In the genomic region with DNA sequence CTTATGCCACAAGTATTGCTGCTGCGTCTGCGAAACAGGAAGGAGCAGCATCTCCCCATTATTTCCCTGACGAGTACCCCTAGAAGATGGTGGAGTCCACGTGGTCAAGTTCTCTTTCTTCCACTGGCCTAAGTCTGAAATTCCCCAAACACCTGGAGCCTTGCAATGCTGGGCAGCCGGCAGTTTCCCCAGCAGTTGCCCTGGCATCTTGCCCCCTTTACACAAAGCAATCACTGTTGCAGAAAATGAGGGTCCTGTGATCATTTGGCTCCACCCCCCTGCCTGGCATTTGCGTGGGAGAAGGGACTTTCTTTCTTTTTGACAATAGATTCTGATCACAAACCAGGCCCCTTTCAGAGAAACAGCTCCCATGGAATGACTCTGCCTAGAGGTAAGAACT, we compare ENCODE assay signal across 15 cellular contexts. TPM values are rescaled to one million over a fixed set of nuclear protein-coding genes. Genes with fewer than 3 reads are reported as not detected.
DNase-seq lines count a peak whose midpoint lies in the region; ATAC-seq and TF ChIP-seq lines count a peak whose summit lies in the region.
"Had no signal": no experiment of that assay in that cellular context is flagged by ENCODE, and none has a peak within 500 bp of the region (broad histone marks: within the 10 kb centered on the region; RNA-seq: fewer than 3 reads in every experiment).

No MANE protein-coding gene starts in this region.

- H2AFZ ChIP-seq in OCI-LY3 (ENCODE audit: low read depth, low read length): no peak overlapping the region

- no peaks in the 10 kb centered on the region for H3K9me3 Mint-ChIP-seq in activated CD4-positive, alpha-beta T cell treated with anti-CD3 and anti-CD28 coated beads, Interleukin-2, amount 10 ng/mL, durations not matched to agents 24 days and 14 days

- WGBS in sigmoid colon, 2 donors: 82 to 90% methylated on average over 6 of the region's 6 CpGs

- H3K36me3 ChIP-seq in OCI-LY3 (replicated peaks; ENCODE audit: low read depth, low read length) (no peaks in the 10 kb centered on the region), sigmoid colon (no peaks in the 10 kb centered on the region)
- H3K36me3 ChIP-seq: heart right ventricle, tibial artery had no signal

- intact Hi-C loops in activated CD4-positive, alpha-beta T cell treated with anti-CD3 and anti-CD28 coated beads, Interleukin-2, amount 10 ng/mL, durations not matched to agents 24 days and 14 days (cut with micrococcal nuclease): loop anchor here (10.0 kb wide), 1 partner anchor 149 kb away; no protein-coding TSS in a partner anchor
- intact Hi-C loops in sigmoid colon (cut with DNase I): no loop called here

- H3K4me3 Mint-ChIP-seq in activated CD4-positive, alpha-beta T cell treated with anti-CD3 and anti-CD28 coated beads, Interleukin-2, amount 10 ng/mL, durations not matched to agents 24 days and 14 days: peak overlapping the region; percentile 20

- no peak for TF ChIP-seq EP300 in sigmoid colon (IDR thresholded peaks at IDR 0.05)

- no peaks in the 10 kb centered on the region for H3K79me2 ChIP-seq in OCI-LY3 (ENCODE audit: low read length)

- H3K4me1 ChIP-seq in OCI-LY3 (ENCODE audit: low read length): peaks cover 32% of the 10 kb centered on the region
- H3K4me1 ChIP-seq in sigmoid colon: peaks cover 0 to 16% (median 6%) of the 10 kb centered on the region in 4 donors

- TF ChIP-seq POLR2A in sigmoid colon (IDR thresholded peaks at IDR 0.05): no peak

- no peaks in the 10 kb centered on the region for H4K20me1 ChIP-seq in OCI-LY3 (ENCODE audit: insufficient read depth, low read length)

- H3K4me1 Mint-ChIP-seq in activated CD4-positive, alpha-beta T cell treated with anti-CD3 and anti-CD28 coated beads, Interleukin-2, amount 10 ng/mL, durations not matched to agents 24 days and 14 days: peaks cover 22% of the 10 kb centered on the region

- H3K9me3 ChIP-seq in OCI-LY3 (ENCODE audit: insufficient read depth, low read length) (no peaks in the 10 kb centered on the region), sigmoid colon (no peaks in the 10 kb centered on the region)
- H3K9me3 ChIP-seq: tibial artery had no signal

- TF ChIP-seq CTCF in OCI-LY3 (IDR thresholded peaks at IDR 0.05; ENCODE audit: low read depth, low read length) (no peak), sigmoid colon (IDR thresholded peaks at IDR 0.05) (no peak)

- no peak for ATAC-seq in GM18519 (IDR thresholded peaks at IDR 0.05; ENCODE audit: low FRiP score, unreplicated experiment)
- no peak for ATAC-seq in HG02642 (IDR thresholded peaks at IDR 0.05; ENCODE audit: poor library complexity, unreplicated experiment)
- ATAC-seq: right cardiac atrium had no signal

- H3K27me3 ChIP-seq in OCI-LY3 (ENCODE audit: low read depth, low read length) (no peaks in the 10 kb centered on the region), sigmoid colon (no peaks in the 10 kb centered on the region)
- H3K27me3 ChIP-seq: heart right ventricle, tibial artery had no signal

- H3K4me3 ChIP-seq in OCI-LY3 (ENCODE audit: low read length) (no peak overlapping the region), sigmoid colon (no peak overlapping the region)
- H3K4me3 ChIP-seq: tibial artery had no signal

- DNase-seq in activated CD4-positive, alpha-beta T cell treated with anti-CD3 and anti-CD28 coated beads, Interleukin-2, amount 10 ng/mL, durations not matched to agents 24 days and 14 days: no peak
- no peak for DNase-seq in activated CD4-positive, alpha-beta T cell treated with anti-CD3 and anti-CD28 coated beads, Interleukin-2, amount 50 U/mL, for 1 hour
- peak; percentile 61 to 64 for DNase-seq in hippocampal formation (lab: John Stamatoyannopoulos, UW)
- peak; percentile 62 for DNase-seq in sigmoid colon
- DNase-seq in NCI-H510A treated with DMSO at 0.1 percent for 48 hours (lab: John Stamatoyannopoulos, UW): no peak
- DNase-seq: heart right ventricle, KBM-7, mesendoderm, NCI-H2029 treated with DMSO at 0.1 percent for 48 hours, OCI-M1, right cardiac atrium, tibial artery had no signal

- H3K9ac ChIP-seq in OCI-LY3 (ENCODE audit: low read length): no peak overlapping the region

- peak overlapping the region; percentile 47 for H3K27ac Mint-ChIP-seq in activated CD4-positive, alpha-beta T cell treated with anti-CD3 and anti-CD28 coated beads, Interleukin-2, amount 10 ng/mL, durations not matched to agents 24 days and 14 days

- peak overlapping the region; percentile 13; the same call in 1 of the 2 replicates for H3K4me2 ChIP-seq in OCI-LY3 (ENCODE audit: low read length)

- H3K36me3 Mint-ChIP-seq in activated CD4-positive, alpha-beta T cell treated with anti-CD3 and anti-CD28 coated beads, Interleukin-2, amount 10 ng/mL, durations not matched to agents 24 days and 14 days (ENCODE audit: low read depth): no peaks in the 10 kb centered on the region

- H3K27ac ChIP-seq in OCI-LY3 (ENCODE audit: low read length) (no peak overlapping the region), sigmoid colon (peak overlapping the region in 3 of 4 donors; percentile 26 to 62 (median 58))
- H3K27ac ChIP-seq: tibial artery had no signal

- H3K27me3 Mint-ChIP-seq in activated CD4-positive, alpha-beta T cell treated with anti-CD3 and anti-CD28 coated beads, Interleukin-2, amount 10 ng/mL, durations not matched to agents 24 days and 14 days: peaks cover 11% of the 10 kb centered on the region

RNA-seq across cellular contexts. Expression of gene FOS, which starts 57.0 kb away (rescaled TPM):
- 26.5 and 29.6 TPM in 2 replicates for total RNA-seq in activated CD4-positive, alpha-beta T cell treated with anti-CD3 and anti-CD28 coated beads, Interleukin-2, amount 10 ng/mL, durations not matched to agents 24 days and 14 days
- total RNA-seq in sigmoid colon: 1,000 to 10,000 TPM in 1 of 4 donors, 100 to 1,000 TPM in 3; 172 to 1,048 (median 650) TPM
- polyA plus RNA-seq in sigmoid colon: 100 to 1,000 TPM; 108 to 374 (median 306) TPM

Comparison
In these comparisons a context has a peak if more than half of its experiments do, and no peak if none do; other contexts are left out.
1. DNase-seq: peak in hippocampal formation (2 of 2) and sigmoid colon (single experiment); none in activated CD4-positive, alpha-beta T cell treated with anti-CD3 and anti-CD28 coated beads, Interleukin-2, amount 10 ng/mL, durations not matched to agents 24 days and 14 days (single experiment), activated CD4-positive, alpha-beta T cell treated with anti-CD3 and anti-CD28 coated beads, Interleukin-2, amount 50 U/mL, for 1 hour (single experiment) and NCI-H510A treated with DMSO at 0.1 percent for 48 hours (single experiment).